In genomic region chr19:7915250-7916136, GRCh38 we compare ENCODE assay signal across 9 cellular contexts. TPM values are rescaled to one million over a fixed set of nuclear protein-coding genes. Genes with fewer than 3 reads are reported as not detected.
DNase-seq lines count a peak whose midpoint lies in the region; ATAC-seq and TF ChIP-seq lines count a peak whose summit lies in the region.
"Had no signal": no experiment of that assay in that cellular context is flagged by ENCODE, and none has a peak within 500 bp of the region (broad histone marks: within the 10 kb centered on the region; RNA-seq: fewer than 3 reads in every experiment).

No MANE protein-coding gene starts in this region.

- H3K9me2 ChIP-seq in hepatocyte (replicated peaks; ENCODE audit: insufficient read depth): no peaks in the 10 kb centered on the region

- peak overlapping the region; percentile 19 for H3K27ac Mint-ChIP-seq in activated naive CD4-positive, alpha-beta T cell treated with anti-CD3 and anti-CD28 coated beads, Interleukin-2, amount 10 ng/mL, durations not matched to agents 7 days and 5 days
- peak overlapping the region; percentile 11 to 27 for H3K27ac Mint-ChIP-seq in T-cell

- peaks cover 66% of the 10 kb centered on the region for H3K27me3 Mint-ChIP-seq in activated naive CD4-positive, alpha-beta T cell treated with anti-CD3 and anti-CD28 coated beads, Interleukin-2, amount 10 ng/mL, durations not matched to agents 7 days and 5 days
- peaks cover 10 to 38% of the 10 kb centered on the region in 2 donors for H3K27me3 Mint-ChIP-seq in T-cell

- H3K36me3 ChIP-seq in hepatocyte (replicated peaks; ENCODE audit: insufficient read depth, low read depth) (no peaks in the 10 kb centered on the region), thymus (ENCODE audit: control insufficient read depth, insufficient read depth) (peaks cover 30% of the 10 kb centered on the region)

- H3K4me3 Mint-ChIP-seq in activated naive CD4-positive, alpha-beta T cell treated with anti-CD3 and anti-CD28 coated beads, Interleukin-2, amount 10 ng/mL, durations not matched to agents 7 days and 5 days: peak overlapping the region; percentile 64
- H3K4me3 Mint-ChIP-seq in T-cell: peak overlapping the region; percentile 43 to 72 (median 58)

- H2AFZ ChIP-seq in hepatocyte: no peak overlapping the region

- no peaks in the 10 kb centered on the region for H3K79me2 ChIP-seq in hepatocyte

- peak overlapping the region; percentile 95 for H3K4me2 ChIP-seq in hepatocyte

- H3K27ac ChIP-seq in hepatocyte (no peak overlapping the region), thymus (ENCODE audit: low read depth) (no peak overlapping the region)

- H3K4me3 ChIP-seq in hepatocyte (no peak overlapping the region), thymus (ENCODE audit: low read length) (peak overlapping the region; percentile 44)

- H3K9me3 Mint-ChIP-seq in activated naive CD4-positive, alpha-beta T cell treated with anti-CD3 and anti-CD28 coated beads, Interleukin-2, amount 10 ng/mL, durations not matched to agents 7 days and 5 days: no peaks in the 10 kb centered on the region
- no peaks in the 10 kb centered on the region for H3K9me3 Mint-ChIP-seq in T-cell

- H4K20me1 ChIP-seq in hepatocyte (ENCODE audit: insufficient read depth, poor library complexity, severe bottlenecking): no peaks in the 10 kb centered on the region

- H3K27me3 ChIP-seq in hepatocyte (peaks cover 35% of the 10 kb centered on the region), thymus (ENCODE audit: control insufficient read depth, insufficient read depth) (peaks cover 48% of the 10 kb centered on the region)

- ATAC-seq in T-cell (replicated peaks in 1 of 4): no peak
- ATAC-seq in HG02759 (IDR thresholded peaks at IDR 0.05; ENCODE audit: unreplicated experiment): no peak
- no peak for ATAC-seq in HG03521 (IDR thresholded peaks at IDR 0.05; ENCODE audit: unreplicated experiment)

- CTCF ChIA-PET in activated naive CD4-positive, alpha-beta T cell treated with anti-CD3 and anti-CD28 coated beads, Interleukin-2, amount 10 ng/mL, durations not matched to agents 7 days and 5 days (lab: Charles Lee): no interaction called here
- CTCF ChIA-PET in T-cell (lab: Charles Lee): no interaction called here

- H3K4me1 Mint-ChIP-seq in activated naive CD4-positive, alpha-beta T cell treated with anti-CD3 and anti-CD28 coated beads, Interleukin-2, amount 10 ng/mL, durations not matched to agents 7 days and 5 days: peaks cover 27% of the 10 kb centered on the region
- peaks cover 16 to 30% (median 26%) of the 10 kb centered on the region in 3 donors for H3K4me1 Mint-ChIP-seq in T-cell

- H3K9me3 ChIP-seq in hepatocyte (ENCODE audit: low read depth) (no peaks in the 10 kb centered on the region), thymus (ENCODE audit: control insufficient read depth) (peaks cover 1% of the 10 kb centered on the region)

- H3K36me3 Mint-ChIP-seq in activated naive CD4-positive, alpha-beta T cell treated with anti-CD3 and anti-CD28 coated beads, Interleukin-2, amount 10 ng/mL, durations not matched to agents 7 days and 5 days: peaks cover 21% of the 10 kb centered on the region
- H3K36me3 Mint-ChIP-seq in T-cell: peaks cover 19% of the 10 kb centered on the region

- H3K4me1 ChIP-seq in hepatocyte (ENCODE audit: insufficient read depth) (peaks cover 27% of the 10 kb centered on the region), thymus (ENCODE audit: control insufficient read depth, insufficient read depth, low read length) (peaks cover 13% of the 10 kb centered on the region)

- TF ChIP-seq CTCF in hepatocyte (IDR thresholded peaks at IDR 0.05; ENCODE audit: poor library complexity): no peak

- POLR2A ChIA-PET in T-cell (lab: Charles Lee): interaction anchor here in 1 of 2 donors (1.0 kb wide), 1 partner anchor 11 kb away, joined by 4 read pairs; the partner anchor contains the start of gene MAP2K7

- 55% methylated on average over 21 of the region's 26 CpGs for WGBS in hepatocyte (ENCODE audit: low lambda C conversion rate, missing lambda C conversion rate)
- WGBS in thymus: 51% methylated on average over 26 of the region's 26 CpGs

- DNase-seq in activated naive CD4-positive, alpha-beta T cell treated with anti-CD3 and anti-CD28 coated beads, Interleukin-2, amount 10 ng/mL, durations not matched to agents 7 days and 5 days: no peak
- no peak for DNase-seq in activated naive CD4-positive, alpha-beta T cell treated with Interleukin-2 at 50 U/mL for 16 hours
- DNase-seq in T-cell (no peak), hepatocyte (ENCODE audit: low spot score) (no peak), NCI-H146 treated with DMSO at 0.1 percent for 48 hours (lab: John Stamatoyannopoulos, UW; ENCODE audit: unreplicated experiment) (no peak)

RNA-seq across cellular contexts. Expression of gene TGFBR3L, which starts 0.9 kb away (rescaled TPM):
- total RNA-seq in T-cell (1 to 10 TPM in 3 of 5 donors, under 1 TPM in 2; 0.76 to 4.5 (median 1.3) TPM), hepatocyte (0.52 TPM in 1 of 2 replicates, not detected in the other)
- polyA plus RNA-seq in hepatocyte (3.3 and 8.5 TPM in 2 replicates), thymus (0.05 TPM)

RNA-seq across cellular contexts. Expression of gene SNAPC2, which starts 4.6 kb away (rescaled TPM):
- total RNA-seq in T-cell (10 to 100 TPM in 4 of 5 donors, 1 to 10 TPM in 1; 9.0 to 22.9 (median 18.6) TPM), hepatocyte (6.5 and 11.8 TPM in 2 replicates)
- polyA plus RNA-seq in hepatocyte (17.5 and 21.0 TPM in 2 replicates), thymus (16.0 TPM)

RNA-seq across cellular contexts. Expression of gene CTXN1, which starts 10.4 kb away (rescaled TPM):
- under 1 TPM in 4 of 5 donors, not detected in 1; 0.19 to 0.47 (median 0.30) TPM for total RNA-seq in T-cell
- 4.3 and 5.2 TPM in 2 replicates for total RNA-seq in hepatocyte
- polyA plus RNA-seq in hepatocyte: 13.5 and 14.5 TPM in 2 replicates
- 0.82 TPM for polyA plus RNA-seq in thymus
- total RNA-seq: mononuclear cell had no signal

RNA-seq across cellular contexts. Expression of gene MAP2K7, which starts 11.8 kb away (rescaled TPM):
- 10 to 100 TPM; 68.1 to 93.1 (median 73.5) TPM for total RNA-seq in T-cell
- total RNA-seq in hepatocyte: 13.6 and 13.8 TPM in 2 replicates
- polyA plus RNA-seq in hepatocyte: 11.8 and 12.8 TPM in 2 replicates
- polyA plus RNA-seq in thymus: 45.4 TPM

RNA-seq across cellular contexts. Expression of gene LRRC8E, which starts 27.2 kb away (rescaled TPM):
- total RNA-seq in T-cell: under 1 TPM in 1 of 5 donors, not detected in 4; 0.06 TPM
- total RNA-seq in hepatocyte: 1.8 and 4.5 TPM in 2 replicates
- polyA plus RNA-seq in hepatocyte: 3.2 and 3.3 TPM in 2 replicates
- 0.27 TPM for polyA plus RNA-seq in thymus
- total RNA-seq: mononuclear cell had no signal
